11 cellular contexts compared by ENCODE assay signal in genomic region chr4:7034262-7035081, GRCh38. TPM values are rescaled to one million over a fixed set of nuclear protein-coding genes. Genes with fewer than 3 reads are reported as not detected.
DNase-seq lines count a peak whose midpoint lies in the region; TF ChIP-seq lines count a peak whose summit lies in the region.
"Had no signal": no experiment of that assay in that cellular context is flagged by ENCODE, and none has a peak within 500 bp of the region (broad histone marks: within the 10 kb centered on the region; RNA-seq: fewer than 3 reads in every experiment).

No MANE protein-coding gene starts in this region.

- H3K4me3 Mint-ChIP-seq in CD8-positive, alpha-beta memory T cell: no peak overlapping the region

- no peaks in the 10 kb centered on the region for H3K27me3 Mint-ChIP-seq in CD8-positive, alpha-beta memory T cell

- no peak overlapping the region for H3K4me2 ChIP-seq in osteoblast (ENCODE audit: insufficient read depth, low read length)

- in situ Hi-C loops in GM13977 (cut with MboI; ENCODE audit: low pct_unique_long_range_greater_than_20kb, low sequenced_read_pairs, unreplicated experiment): no loop called here

- POLR2A ChIA-PET in CD8-positive, alpha-beta memory T cell (lab: Charles Lee): no interaction called here

- peaks cover 0 to 8% (median 0%) of the 10 kb centered on the region in 3 donors for H3K4me1 Mint-ChIP-seq in CD8-positive, alpha-beta memory T cell

- no peaks in the 10 kb centered on the region for H3K79me2 ChIP-seq in osteoblast (ENCODE audit: insufficient read depth, low read length)

- TF ChIP-seq CTCF in osteoblast (IDR thresholded peaks at IDR 0.05; ENCODE audit: extremely low read depth, low read depth, low read length) (no peak), GM13977 (IDR thresholded peaks at IDR 0.05; ENCODE audit: extremely low read depth, insufficient read depth, missing control alignments) (no peak)

- H3K9me3 Mint-ChIP-seq in CD8-positive, alpha-beta memory T cell: no peaks in the 10 kb centered on the region

- no peak overlapping the region for H2AFZ ChIP-seq in osteoblast (ENCODE audit: low read length)

- CTCF ChIA-PET in CD8-positive, alpha-beta memory T cell (lab: Charles Lee): interaction anchor here (0.8 to 1.8 kb wide), 2 partner anchors 9 to 37 kb away, joined by 4 to 8 read pairs; partner anchors contain the start of gene TADA2B

- peak overlapping the region in 1 of 8 donors; percentile 41 for H3K27ac Mint-ChIP-seq in CD8-positive, alpha-beta memory T cell

- H4K20me1 ChIP-seq in osteoblast (ENCODE audit: insufficient read depth, low read length): no peaks in the 10 kb centered on the region

- peaks cover 20% of the 10 kb centered on the region for H3K36me3 ChIP-seq in osteoblast (ENCODE audit: insufficient read depth, low read length)
- H3K36me3 ChIP-seq in CD8-positive, alpha-beta memory T cell (ENCODE audit: insufficient read depth, low read length): peaks cover 10% of the 10 kb centered on the region
- H3K36me3 ChIP-seq in effector memory CD4-positive, alpha-beta T cell (ENCODE audit: control insufficient read depth, insufficient read depth, low read length): peaks cover 29% of the 10 kb centered on the region

- no peaks in the 10 kb centered on the region for H3K9me3 ChIP-seq in osteoblast (ENCODE audit: low read depth, low read length)
- H3K9me3 ChIP-seq in CD8-positive, alpha-beta memory T cell (ENCODE audit: low read length): no peaks in the 10 kb centered on the region
- no peaks in the 10 kb centered on the region for H3K9me3 ChIP-seq in effector memory CD4-positive, alpha-beta T cell (ENCODE audit: control insufficient read depth, low read length)

- no peaks in the 10 kb centered on the region for H3K27me3 ChIP-seq in osteoblast (ENCODE audit: insufficient read depth, low read length)
- H3K27me3 ChIP-seq in CD8-positive, alpha-beta memory T cell (ENCODE audit: insufficient read depth, low read length, poor library complexity, severe bottlenecking): no peaks in the 10 kb centered on the region
- no peaks in the 10 kb centered on the region for H3K27me3 ChIP-seq in effector memory CD4-positive, alpha-beta T cell (replicated peaks; ENCODE audit: control insufficient read depth, insufficient read depth, low read length, poor library complexity, severe bottlenecking)

- DNase-seq in GM03348 (ENCODE audit: low spot score): peak; percentile 55
- DNase-seq in NCI-H146 treated with DMSO at 0.1 percent for 48 hours (lab: John Stamatoyannopoulos, UW; ENCODE audit: unreplicated experiment): peak; percentile 5
- no peak for DNase-seq in epithelial cell of prostate (ENCODE audit: low read depth, low spot score)
- DNase-seq in osteoblast (ENCODE audit: insufficient read length, low spot score, missing footprints): peak; percentile 96
- no peak for DNase-seq in GM13977 (ENCODE audit: low spot score)
- no peak for DNase-seq in CD8-positive, alpha-beta memory T cell
- DNase-seq in effector memory CD4-positive, alpha-beta T cell: no peak
- DNase-seq in DMS114 treated with DMSO at 0.1 percent for 48 hours (lab: John Stamatoyannopoulos, UW; ENCODE audit: unreplicated experiment): no peak
- DNase-seq: GDM1, NCI-H345, WERI-Rb-1 had no signal

- peaks cover 16% of the 10 kb centered on the region for H3K4me1 ChIP-seq in osteoblast (ENCODE audit: insufficient read depth, low read length)
- no peaks in the 10 kb centered on the region for H3K4me1 ChIP-seq in CD8-positive, alpha-beta memory T cell (ENCODE audit: insufficient read depth, low read length)
- H3K4me1 ChIP-seq in effector memory CD4-positive, alpha-beta T cell (ENCODE audit: control insufficient read depth, insufficient read depth, low read length, poor library complexity, severe bottlenecking): no peaks in the 10 kb centered on the region

- no peak overlapping the region for H3K4me3 ChIP-seq in osteoblast (ENCODE audit: insufficient read depth, low read length)
- no peak overlapping the region for H3K4me3 ChIP-seq in CD8-positive, alpha-beta memory T cell (ENCODE audit: low read length)
- no peak overlapping the region for H3K4me3 ChIP-seq in effector memory CD4-positive, alpha-beta T cell (ENCODE audit: insufficient read depth, low read depth, low read length, poor library complexity, severe bottlenecking)

- H3K27ac ChIP-seq in epithelial cell of prostate (peak overlapping the region; percentile 26), osteoblast (ENCODE audit: low read depth, low read length) (peak overlapping the region; percentile 46)
- H3K27ac ChIP-seq in CD8-positive, alpha-beta memory T cell (ENCODE audit: low read depth, low read length): no peak overlapping the region
- no peak overlapping the region for H3K27ac ChIP-seq in effector memory CD4-positive, alpha-beta T cell (ENCODE audit: insufficient read depth, low read length, poor library complexity, severe bottlenecking)
- H3K27ac ChIP-seq: WERI-Rb-1 had no signal

- peaks cover 0 to 32% (median 7%) of the 10 kb centered on the region in 3 donors for H3K36me3 Mint-ChIP-seq in CD8-positive, alpha-beta memory T cell

RNA-seq across cellular contexts. Expression of gene TADA2B, which starts 8.7 kb away (rescaled TPM):
- 12.7 and 13.0 TPM in 2 replicates for total RNA-seq in osteoblast
- total RNA-seq in CD8-positive, alpha-beta memory T cell: 10 to 100 TPM; 15.8 to 16.0 TPM
- 6.0 TPM for polyA plus RNA-seq in CD8-positive, alpha-beta memory T cell

RNA-seq across cellular contexts. Expression of gene GRPEL1, which starts 33.4 kb away (rescaled TPM):
- total RNA-seq in osteoblast: 10.3 and 21.0 TPM in 2 replicates
- total RNA-seq in CD8-positive, alpha-beta memory T cell: 10 to 100 TPM; 94.0 to 94.5 TPM
- polyA plus RNA-seq in CD8-positive, alpha-beta memory T cell: 54.8 TPM

Comparison
In these comparisons a context has a peak if more than half of its experiments do, and no peak if none do; other contexts are left out.
1. DNase-seq: peak in GM03348 (single experiment), NCI-H146 treated with DMSO at 0.1 percent for 48 hours (single experiment) and osteoblast (single experiment); none in epithelial cell of prostate (single experiment), GM13977 (single experiment), CD8-positive, alpha-beta memory T cell (0 of 5), effector memory CD4-positive, alpha-beta T cell (0 of 3) and DMS114 treated with DMSO at 0.1 percent for 48 hours (single experiment).
2. H3K27ac ChIP-seq: peak in epithelial cell of prostate (single experiment) and osteoblast (single experiment); none in CD8-positive, alpha-beta memory T cell (single experiment) and effector memory CD4-positive, alpha-beta T cell (single experiment).